29 cellular contexts compared by ENCODE assay signal in genomic region chr1:9319208-9319788, GRCh38. TPM values are rescaled to one million over a fixed set of nuclear protein-coding genes. Genes with fewer than 3 reads are reported as not detected.
DNase-seq lines count a peak whose midpoint lies in the region; ATAC-seq, FAIRE-seq and TF ChIP-seq lines count a peak whose summit lies in the region.
"Had no signal": no experiment of that assay in that cellular context is flagged by ENCODE, and none has a peak within 500 bp of the region (broad histone marks: within the 10 kb centered on the region; RNA-seq: fewer than 3 reads in every experiment).

No MANE protein-coding gene starts in this region.

- no peak for ATAC-seq in stimulated activated naive CD8-positive, alpha-beta T cell treated with anti-CD3 and anti-CD28 coated beads, Interleukin-15, amount 100 ng/mL, for 72 hours
- ATAC-seq in stimulated activated naive CD8-positive, alpha-beta T cell treated with anti-CD3 and anti-CD28 coated beads, Interleukin-15, Interleukin-2, amounts not matched to agents 100 U/mL and 50 U/mL, for 24 hours = no peak
- ATAC-seq: activated naive CD4-positive, alpha-beta T cell treated with anti-CD3 and anti-CD28 coated beads, Interleukin-2, amount 50 U/mL, for 72 hours; CD8-positive, alpha-beta T cell; gastrocnemius medialis; HCT116; left lobe of liver had no signal

- TF ChIP-seq POLR2A in esophagus muscularis mucosa (IDR thresholded peaks at IDR 0.05; ENCODE audit: low read depth) (no peak), vagina (IDR thresholded peaks at IDR 0.05) (no peak)

- peaks cover 15% of the 10 kb centered on the region for H3K27me3 Mint-ChIP-seq in stimulated activated naive CD8-positive, alpha-beta T cell treated with anti-CD3 and anti-CD28 coated beads, Interleukin-15, amount 100 ng/mL, for 72 hours
- H3K27me3 Mint-ChIP-seq in osteocyte (ENCODE audit: unreplicated experiment) = no peaks in the 10 kb centered on the region
- H3K27me3 Mint-ChIP-seq: memory B cell, naive B cell had no signal

- POLR2A ChIA-PET in HEK293T (lab: Yijun Ruan, JAX) = no interaction called here

- H3K27ac Mint-ChIP-seq in stimulated activated naive CD8-positive, alpha-beta T cell treated with anti-CD3 and anti-CD28 coated beads, Interleukin-15, amount 100 ng/mL, for 72 hours = peak overlapping the region; percentile 64 to 72
- peak overlapping the region; percentile 14 for H3K27ac Mint-ChIP-seq in osteocyte (ENCODE audit: unreplicated experiment)
- H3K27ac Mint-ChIP-seq: CD8-positive, alpha-beta T cell; memory B cell had no signal

- H3K4me1 ChIP-seq in esophagus muscularis mucosa (peaks cover 58 to 100% (median 100%) of the 10 kb centered on the region in 4 donors), vagina (peaks cover 95% of the 10 kb centered on the region)

- peaks cover 5% of the 10 kb centered on the region for H3K36me3 Mint-ChIP-seq in osteocyte (ENCODE audit: unreplicated experiment)
- H3K36me3 Mint-ChIP-seq: activated naive CD4-positive, alpha-beta T cell treated with anti-CD3 and anti-CD28 coated beads, Interleukin-2, amount 50 U/mL, for 72 hours; CD8-positive, alpha-beta T cell; memory B cell; naive B cell had no signal

- FAIRE-seq in D721Med (lab: Jason Lieb, UNC) = no peak
- FAIRE-seq: G401.6, TTC549 had no signal

- H3K27me3 ChIP-seq in esophagus muscularis mucosa (no peaks in the 10 kb centered on the region), vagina (no peaks in the 10 kb centered on the region)
- H3K27me3 ChIP-seq: gastrocnemius medialis had no signal

- no peak for DNase-seq in stimulated activated naive CD8-positive, alpha-beta T cell treated with anti-CD3 and anti-CD28 coated beads, Interleukin-15, amount 100 ng/mL, for 72 hours
- no peak for DNase-seq in stimulated activated naive CD8-positive, alpha-beta T cell treated with anti-CD3 and anti-CD28 coated beads, Interleukin-15, Interleukin-2, amounts not matched to agents 100 U/mL and 50 U/mL, for 24 hours
- no peak for DNase-seq in esophagus muscularis mucosa (ENCODE audit: extremely low spot score)
- DNase-seq in osteocyte (ENCODE audit: extremely low spot score, unreplicated experiment) = no peak
- no peak for DNase-seq in vagina (ENCODE audit: extremely low spot score in 2 of 2)
- no peak for DNase-seq in NK-92 treated with Interleukin-12 subunit alpha and Interleukin-12 subunit beta, amount 100 ng/mL, for 24 hours (lab: John Stamatoyannopoulos, UW)
- DNase-seq in D721Med (ENCODE audit: insufficient read length, low spot score) = no peak
- DNase-seq in HEK293T (ENCODE audit: extremely low spot score) = no peak
- DNase-seq: activated T-cell treated with anti-CD3 and anti-CD28 coated beads for 4 hours; anterior cingulate cortex; CD8-positive, alpha-beta T cell; cortex of kidney; DMS 273 treated with DMSO at 0.1 percent for 48 hours; gastrocnemius medialis; hypothalamus; Karpas-422; naive B cell; NCI-H1436; NCI-H2081 treated with DMSO at 0.1 percent for 48 hours; NCI-H774; occipital lobe; stimulated activated CD4-positive, alpha-beta T cell treated with anti-CD3 and anti-CD28 coated beads, Interleukin-4, amount 100 ng/mL, for 1 hour had no signal

- peaks cover 57% of the 10 kb centered on the region for H3K4me1 Mint-ChIP-seq in stimulated activated naive CD8-positive, alpha-beta T cell treated with anti-CD3 and anti-CD28 coated beads, Interleukin-15, amount 100 ng/mL, for 72 hours
- peaks cover 71% of the 10 kb centered on the region for H3K4me1 Mint-ChIP-seq in osteocyte (ENCODE audit: unreplicated experiment)

- TF ChIP-seq CTCF in esophagus muscularis mucosa (IDR thresholded peaks at IDR 0.05) = no peak
- TF ChIP-seq CTCF in osteocyte (IDR thresholded peaks at IDR 0.05) = no peak
- TF ChIP-seq CTCF in vagina (IDR thresholded peaks at IDR 0.05) = no peak
- TF ChIP-seq CTCF in D721Med (IDR thresholded peaks at IDR 0.05; ENCODE audit: insufficient read depth, missing control alignments) = no peak

- 85% methylated on average over 6 of the region's 20 CpGs for WGBS in esophagus muscularis mucosa

- H3K27ac ChIP-seq in esophagus muscularis mucosa (replicated peaks in 1 of 4) = peak overlapping the region; percentile 84 to 90 (median 86)
- H3K27ac ChIP-seq in vagina = peak overlapping the region; percentile 77
- H3K27ac ChIP-seq: 22Rv1, gastrocnemius medialis had no signal

- H3K36me3 ChIP-seq in esophagus muscularis mucosa = peaks cover 0 to 13% (median 4%) of the 10 kb centered on the region in 4 donors
- H3K36me3 ChIP-seq in vagina = no peaks in the 10 kb centered on the region
- H3K36me3 ChIP-seq: gastrocnemius medialis had no signal

- no peak overlapping the region for H3K4me3 Mint-ChIP-seq in stimulated activated naive CD8-positive, alpha-beta T cell treated with anti-CD3 and anti-CD28 coated beads, Interleukin-15, amount 100 ng/mL, for 72 hours
- H3K4me3 Mint-ChIP-seq in osteocyte (ENCODE audit: unreplicated experiment) = no peak overlapping the region
- H3K4me3 Mint-ChIP-seq: CD8-positive, alpha-beta T cell had no signal

- intact Hi-C loops in esophagus muscularis mucosa (cut with DNase I) = no loop called here
- intact Hi-C loops in vagina (cut with DNase I) = no loop called here

- H3K9me3 ChIP-seq in esophagus muscularis mucosa (no peaks in the 10 kb centered on the region), vagina (no peaks in the 10 kb centered on the region)
- H3K9me3 ChIP-seq: gastrocnemius medialis had no signal

- CTCF ChIA-PET in HEK293T (lab: Yijun Ruan, JAX) = no interaction called here

- no peak for TF ChIP-seq EP300 in esophagus muscularis mucosa (IDR thresholded peaks at IDR 0.05)

- no peaks in the 10 kb centered on the region for H3K9me3 Mint-ChIP-seq in stimulated activated naive CD8-positive, alpha-beta T cell treated with anti-CD3 and anti-CD28 coated beads, Interleukin-15, amount 100 ng/mL, for 72 hours
- no peaks in the 10 kb centered on the region for H3K9me3 Mint-ChIP-seq in osteocyte (ENCODE audit: unreplicated experiment)
- H3K9me3 Mint-ChIP-seq: activated naive CD4-positive, alpha-beta T cell treated with anti-CD3 and anti-CD28 coated beads, Interleukin-2, amount 50 U/mL, for 72 hours; CD8-positive, alpha-beta T cell; memory B cell; naive B cell had no signal

- H3K4me3 ChIP-seq in esophagus muscularis mucosa (no peak overlapping the region), vagina (no peak overlapping the region)
- H3K4me3 ChIP-seq: gastrocnemius medialis had no signal

TF ChIP-seq in HEK293T, 16 proteins besides CTCF, POLR2A, EP300 and RAD21:
- TF ChIP-seq FOXM1 (IDR thresholded peaks at IDR 0.05; ENCODE audit: borderline replicate concordance) (no peak), SP1 (IDR thresholded peaks at IDR 0.05) (no peak), CTBP1 (IDR thresholded peaks at IDR 0.05; ENCODE audit: borderline replicate concordance) (no peak), L3MBTL2 (conservative IDR thresholded peaks at IDR 0.05) (no peak), HDGF (IDR thresholded peaks at IDR 0.05; ENCODE audit: borderline replicate concordance) (no peak), FOXA1 (IDR thresholded peaks at IDR 0.05) (no peak), ZNF384 (IDR thresholded peaks at IDR 0.05) (no peak), TARDBP (IDR thresholded peaks at IDR 0.05) (no peak)
TF ChIP-seq in HEK293T: peak in this region for 0.

RNA-seq across cellular contexts. Expression of gene SPSB1, which starts 26.6 kb away (rescaled TPM):
- total RNA-seq in esophagus muscularis mucosa (100 to 1,000 TPM in 2 of 4 donors, 10 to 100 TPM in 2; 61.0 to 104 (median 97.4) TPM), osteocyte (52.8 and 63.2 TPM in 2 replicates), vagina (40.0 TPM)
